22 cellular contexts compared by ENCODE assay signal in the genomic region with DNA sequence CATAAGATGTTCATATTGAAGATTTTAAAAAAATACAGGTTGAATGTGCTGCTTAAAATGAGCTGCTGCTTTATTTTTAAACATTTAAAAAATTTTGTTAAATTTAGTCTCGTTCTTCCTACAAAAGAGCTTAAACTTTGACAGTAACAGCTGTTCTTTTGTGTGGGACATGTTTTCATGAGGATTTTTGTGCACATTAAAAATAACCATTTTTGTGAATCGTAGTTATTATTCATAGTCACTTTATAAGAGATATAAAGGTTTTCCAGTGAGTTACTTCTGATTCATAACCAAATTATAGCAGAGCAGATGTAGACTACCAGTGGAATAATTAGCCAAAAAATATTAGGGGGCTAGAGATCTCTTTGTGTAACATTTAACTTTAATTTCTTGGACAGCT.
"Had no signal": no experiment of that assay in that cellular context is flagged by ENCODE, and none has a peak within 500 bp of the region (broad histone marks: within the 10 kb centered on the region; RNA-seq: fewer than 3 reads in every experiment).

No MANE protein-coding gene starts in this region.

- ATAC-seq: left cardiac atrium, right lobe of liver, WTC11 had no signal

- H3K27me3 Mint-ChIP-seq: activated naive CD8-positive, alpha-beta T cell; central memory CD8-positive, alpha-beta T cell; memory B cell; stimulated activated naive B cell treated with anti-CD40 and anti-IgM and Interleukin-4, amounts not matched to agents 10 μg/mL and 1 μg/mL and 100 μg/mL, for 72 hours; type B pancreatic cell had no signal

- H3K27ac ChIP-seq: adrenal gland, colonic mucosa, right lobe of liver, thoracic aorta had no signal

- H3K4me2 ChIP-seq: smooth muscle cell had no signal

- H3K27ac Mint-ChIP-seq: activated naive CD8-positive, alpha-beta T cell; endodermal cell; stimulated activated naive B cell treated with anti-CD40 and anti-IgM and Interleukin-4, amounts not matched to agents 10 μg/mL and 1 μg/mL and 100 μg/mL, for 72 hours; type B pancreatic cell had no signal

- H3K4me3 ChIP-seq: adrenal gland, colonic mucosa, esophagus squamous epithelium, right lobe of liver, smooth muscle cell, thoracic aorta had no signal

- DNase-seq: activated gamma-delta T cell treated with Interleukin-2 at 50 U/mL for 16 hours; activated T-cell treated with anti-CD3 and anti-CD28 coated beads, Interleukin-2, amount 50 U/mL, for 1 hour; adrenal gland; colonic mucosa; endodermal cell; esophagus squamous epithelium; heart left ventricle; left cardiac atrium; nucleus accumbens; right lobe of liver; stimulated activated CD4-positive, alpha-beta T cell treated with anti-CD3 and anti-CD28 coated beads, Interleukin-15, amount 100 ng/mL, for 24 hours; stimulated activated CD8-positive, alpha-beta memory T cell treated with anti-CD3 and anti-CD28 coated beads, Interleukin-4, amount 100 ng/mL, for 48 hours; stimulated activated naive B cell treated with anti-CD40 and anti-IgM and Interleukin-4, amounts not matched to agents 10 μg/mL and 1 μg/mL and 100 μg/mL, for 72 hours; T-helper 1 cell; T-helper 9 cell had no signal

- H3K36me3 ChIP-seq: adrenal gland, colonic mucosa, esophagus squamous epithelium, heart left ventricle, right lobe of liver, thoracic aorta had no signal

- H3K9me3 Mint-ChIP-seq: central memory CD8-positive, alpha-beta T cell; endodermal cell; memory B cell; stimulated activated naive B cell treated with anti-CD40 and anti-IgM and Interleukin-4, amounts not matched to agents 10 μg/mL and 1 μg/mL and 100 μg/mL, for 72 hours; type B pancreatic cell; WTC11 had no signal

- H3K4me3 Mint-ChIP-seq: activated naive CD8-positive, alpha-beta T cell; central memory CD8-positive, alpha-beta T cell; endodermal cell; memory B cell; stimulated activated naive B cell treated with anti-CD40 and anti-IgM and Interleukin-4, amounts not matched to agents 10 μg/mL and 1 μg/mL and 100 μg/mL, for 72 hours; type B pancreatic cell; WTC11 had no signal

- H3K36me3 Mint-ChIP-seq: WTC11 had no signal

- H3K9me3 ChIP-seq: adrenal gland, colonic mucosa, esophagus squamous epithelium, heart left ventricle, right lobe of liver, thoracic aorta had no signal

- H3K27me3 ChIP-seq: adrenal gland, colonic mucosa, esophagus squamous epithelium, heart left ventricle, right lobe of liver had no signal

- H3K4me1 ChIP-seq: colonic mucosa, right lobe of liver had no signal
